ENCODE assay signal across 8 cellular contexts in genomic region chr12:118404876-118405521, GRCh38. TPM values are rescaled to one million over a fixed set of nuclear protein-coding genes. Genes with fewer than 3 reads are reported as not detected.
DNase-seq lines count a peak whose midpoint lies in the region; ATAC-seq and FAIRE-seq lines count a peak whose summit lies in the region.

No MANE protein-coding gene starts in this region.

- H3K36me3 Mint-ChIP-seq in activated T-helper 17 cell treated with anti-CD3 and anti-CD28 coated beads, Interleukin-2, amount 50 U/mL, for 72 hours (ENCODE audit: low read depth): peaks cover 93% of the 10 kb centered on the region

- no peaks in the 10 kb centered on the region for H3K4me1 Mint-ChIP-seq in activated T-helper 17 cell treated with anti-CD3 and anti-CD28 coated beads, Interleukin-2, amount 50 U/mL, for 72 hours

- H3K27me3 Mint-ChIP-seq in activated T-helper 17 cell treated with anti-CD3 and anti-CD28 coated beads, Interleukin-2, amount 50 U/mL, for 72 hours: no peaks in the 10 kb centered on the region

- DNase-seq in HuH-7 (ENCODE audit: low spot score) (peak; percentile 15), RPMI8226 (peak; percentile 68), frontal cortex (ENCODE audit: low spot score in 2 of 2) (peak in 1 of 2 donors; percentile 27), pons (ENCODE audit: low spot score) (peak; percentile 67)

- no peak overlapping the region for H3K27ac Mint-ChIP-seq in activated T-helper 17 cell treated with anti-CD3 and anti-CD28 coated beads, Interleukin-2, amount 50 U/mL, for 72 hours

- no peaks in the 10 kb centered on the region for H3K9me3 Mint-ChIP-seq in activated T-helper 17 cell treated with anti-CD3 and anti-CD28 coated beads, Interleukin-2, amount 50 U/mL, for 72 hours

- ATAC-seq in activated T-helper 17 cell treated with anti-CD3 and anti-CD28 coated beads, Interleukin-2, amount 50 U/mL, for 72 hours (replicated peaks): peak; percentile 44
- ATAC-seq in HG02870 (IDR thresholded peaks at IDR 0.05; ENCODE audit: unreplicated experiment) (no peak), GM18873 (IDR thresholded peaks at IDR 0.05; ENCODE audit: low FRiP score, unreplicated experiment) (no peak)

- FAIRE-seq in G401.6 (lab: Jason Lieb, UNC) (peak; percentile 93), frontal cortex (lab: Jason Lieb, UNC) (peak; percentile 47)

- H3K4me3 Mint-ChIP-seq in activated T-helper 17 cell treated with anti-CD3 and anti-CD28 coated beads, Interleukin-2, amount 50 U/mL, for 72 hours: no peak overlapping the region

RNA-seq across cellular contexts. Expression of gene SUDS3, which starts 28.6 kb away (rescaled TPM):
- total RNA-seq in activated T-helper 17 cell treated with anti-CD3 and anti-CD28 coated beads, Interleukin-2, amount 50 U/mL, for 72 hours: 10 to 100 TPM; 24.2 to 30.8 TPM
- total RNA-seq in frontal cortex: 63.6 TPM

RNA-seq across cellular contexts. Expression of gene TAOK3, which starts 32.3 kb away (rescaled TPM):
- total RNA-seq in activated T-helper 17 cell treated with anti-CD3 and anti-CD28 coated beads, Interleukin-2, amount 50 U/mL, for 72 hours: 10 to 100 TPM; 56.2 to 62.3 TPM
- 61.1 TPM for total RNA-seq in frontal cortex
